In the genomic region with DNA sequence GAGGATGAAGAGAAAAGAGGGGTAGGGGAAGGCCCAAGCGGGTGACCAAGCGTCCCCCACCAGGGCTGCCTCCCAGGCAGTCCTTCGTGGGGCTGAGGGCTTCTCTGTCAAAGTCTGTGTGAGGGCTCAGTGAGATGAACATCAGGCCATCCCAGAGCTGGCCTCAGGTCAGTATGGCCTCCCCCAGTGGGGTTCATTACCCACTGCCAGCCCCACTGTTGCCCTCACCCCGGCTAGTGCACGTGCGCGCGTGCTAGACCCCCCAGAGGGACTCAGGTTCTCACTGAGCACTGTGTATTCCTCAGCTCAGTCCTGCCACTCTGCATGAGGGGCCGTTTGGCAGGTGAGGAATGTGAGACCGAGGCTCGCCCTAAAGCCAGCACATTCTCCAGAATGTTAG, we compare ENCODE assay signal across 22 cellular contexts. TPM values are rescaled to one million over a fixed set of nuclear protein-coding genes. Genes with fewer than 3 reads are reported as not detected.
DNase-seq lines count a peak whose midpoint lies in the region; ATAC-seq and TF ChIP-seq lines count a peak whose summit lies in the region.
"Had no signal": no experiment of that assay in that cellular context is flagged by ENCODE, and none has a peak within 500 bp of the region (broad histone marks: within the 10 kb centered on the region; RNA-seq: fewer than 3 reads in every experiment).

No MANE protein-coding gene starts in this region.

- H3K9ac ChIP-seq in H9 (ENCODE audit: extremely low read depth, insufficient read length, low read length): no peak overlapping the region

- TF ChIP-seq CTCF in H9 (conservative IDR thresholded peaks at IDR 0.05) (no peak), Panc1 (IDR thresholded peaks at IDR 0.05) (no peak), type B pancreatic cell (conservative IDR thresholded peaks at IDR 0.05) (no peak)

- H2BK15ac ChIP-seq in H9 (ENCODE audit: low read depth, low read length): no peak overlapping the region

- H3K27me3 ChIP-seq in H9 (ENCODE audit: insufficient read depth, low read length) (no peaks in the 10 kb centered on the region; the same call in 1 of the 2 replicates), Panc1 (ENCODE audit: control insufficient read depth, insufficient read depth, low read length) (no peaks in the 10 kb centered on the region)
- H3K27me3 ChIP-seq: SJSA1 had no signal

- H2BK120ac ChIP-seq in H9 (ENCODE audit: low read depth, low read length, poor library complexity, severe bottlenecking): no peak overlapping the region

- H2AFZ ChIP-seq in H9 (ENCODE audit: low read length): no peak overlapping the region

- H4K91ac ChIP-seq in H9 (ENCODE audit: insufficient read length, low read depth, low read length): no peak overlapping the region

- no peak overlapping the region for H3K4me3 ChIP-seq in Panc1 (ENCODE audit: low read depth in 2 of 2, low read length in 2 of 2)
- H3K4me3 ChIP-seq: HAP-1, SJSA1 had no signal

- H3K79me2 ChIP-seq in H9 (ENCODE audit: insufficient read depth, low read length): no peaks in the 10 kb centered on the region

- no peak overlapping the region for H3T11ph ChIP-seq in H9 (ENCODE audit: low read length)

- H3K9me3 ChIP-seq in H9 (ENCODE audit: control insufficient read depth, low read depth, low read length): no peaks in the 10 kb centered on the region
- no peaks in the 10 kb centered on the region for H3K9me3 ChIP-seq in Panc1 (ENCODE audit: control insufficient read depth, insufficient read depth, low read depth, low read length)
- H3K9me3 ChIP-seq: HAP-1, SJSA1 had no signal

- peaks cover 9% of the 10 kb centered on the region for H3K23me2 ChIP-seq in H9 (ENCODE audit: insufficient read length, low read depth, low read length, poor library complexity, severe bottlenecking)

- H3K4me3 Mint-ChIP-seq in H9 (no peak overlapping the region), type B pancreatic cell (no peak overlapping the region), T-cell (no peak overlapping the region)
- H3K4me3 Mint-ChIP-seq: CD4-positive, CD25-positive, alpha-beta regulatory T cell had no signal

- DNase-seq in H9 (peak; percentile 20), Panc1 (ENCODE audit: low read depth, low spot score) (no peak), mesenteric fat pad (ENCODE audit: low spot score) (peak; percentile 76), type B pancreatic cell (ENCODE audit: extremely low spot score, unreplicated experiment) (no peak), SW 1271 (lab: John Stamatoyannopoulos, UW) (no peak), iPS-NIHi7 (ENCODE audit: extremely low spot score) (no peak), T-cell (no peak)
- DNase-seq: CD4-positive, CD25-positive, alpha-beta regulatory T cell; COR-L47; DMS 273 treated with DMSO at 0.1 percent for 48 hours; DMS79 treated with DMSO at 0.1 percent for 48 hours; KBM-7; MM.1S; NCI-H1048; NCI-H1417 treated with DMSO at 0.1 percent for 48 hours; NCI-H187; NCI-H2107; NCI-H446 treated with DMSO at 0.1 percent for 48 hours; NCI-H526 treated with DMSO at 0.1 percent for 48 hours had no signal

- no peak overlapping the region for H2BK5ac ChIP-seq in H9 (ENCODE audit: insufficient read length, low read length)

- intact Hi-C loops in Panc1 (cut with micrococcal nuclease; ENCODE audit: unreplicated experiment): no loop called here

- H3K14ac ChIP-seq in H9 (ENCODE audit: insufficient read depth, low read length): no peak overlapping the region

- no peak overlapping the region for H2BK12ac ChIP-seq in H9 (ENCODE audit: insufficient read length, low read depth, low read length)

- CTCF ChIA-PET in Panc1 (lab: Charles Lee): no interaction called here
- CTCF ChIA-PET in T-cell (lab: Charles Lee): no interaction called here

- no peak overlapping the region for H3K18ac ChIP-seq in H9 (ENCODE audit: insufficient read length, low read depth, low read length)

- H3K9me3 Mint-ChIP-seq in H9 (no peaks in the 10 kb centered on the region), type B pancreatic cell (no peaks in the 10 kb centered on the region), T-cell (no peaks in the 10 kb centered on the region)
- H3K9me3 Mint-ChIP-seq: CD4-positive, CD25-positive, alpha-beta regulatory T cell had no signal

- in situ Hi-C loops in Panc1 (cut with HindIII; ENCODE audit: low pct_unique_long_range_greater_than_20kb, low sequenced_read_pairs): no loop called here

- no peak overlapping the region for H3K4me2 ChIP-seq in H9 (ENCODE audit: insufficient read depth, insufficient read length, low read length)

- no peak overlapping the region for H3K27ac Mint-ChIP-seq in H9
- H3K27ac Mint-ChIP-seq in type B pancreatic cell: peak overlapping the region; percentile 11
- no peak overlapping the region for H3K27ac Mint-ChIP-seq in T-cell
- H3K27ac Mint-ChIP-seq: CD4-positive, CD25-positive, alpha-beta regulatory T cell had no signal

- POLR2A ChIA-PET in Panc1 (lab: Charles Lee) (interaction anchor here (0.6 kb wide), 1 partner anchor 29 kb away, joined by 5 read pairs; no protein-coding TSS in a partner anchor), T-cell (lab: Charles Lee) (no interaction called here)

- no peak overlapping the region for H2AK5ac ChIP-seq in H9 (ENCODE audit: insufficient read length, low read length)

- no peak overlapping the region for H3K4ac ChIP-seq in H9 (ENCODE audit: low read depth, low read length)

- H3K27me3 Mint-ChIP-seq in H9 (ENCODE audit: low read depth) (peaks cover 29% of the 10 kb centered on the region), type B pancreatic cell (peaks cover 8% of the 10 kb centered on the region), T-cell (peaks cover 9 to 17% of the 10 kb centered on the region in 2 donors)

- no CpG with 5 or more reads among the region's 11 CpGs for WGBS in H9 (ENCODE audit: extremely low coverage, insufficient read length, low lambda C conversion rate)

- H3K36me3 Mint-ChIP-seq in H9 (ENCODE audit: insufficient read depth in 1 of 3, low read depth in 3 of 3) (no peaks in the 10 kb centered on the region), type B pancreatic cell (no peaks in the 10 kb centered on the region), T-cell (no peaks in the 10 kb centered on the region)
- H3K36me3 Mint-ChIP-seq: CD4-positive, CD25-positive, alpha-beta regulatory T cell had no signal

- no peak overlapping the region for H4K5ac ChIP-seq in H9 (ENCODE audit: insufficient read length, low read depth, low read length)

- TSS peak; percentile 76 for BruUV-seq in Panc1 (replicated peaks; lab: Mats Ljungman, UMichigan)

- H3K79me1 ChIP-seq in H9 (ENCODE audit: insufficient read depth, low read depth, low read length, poor library complexity, severe bottlenecking): no peaks in the 10 kb centered on the region

- H3K56ac ChIP-seq in H9 (ENCODE audit: insufficient read length, low read depth, low read length): no peak overlapping the region

- H3K4me1 ChIP-seq in H9 (ENCODE audit: insufficient read depth, low read length): no peaks in the 10 kb centered on the region
- no peaks in the 10 kb centered on the region for H3K4me1 ChIP-seq in Panc1 (ENCODE audit: control insufficient read depth, insufficient read depth, low read length)

- no peak for ATAC-seq in Panc1
- no peak for ATAC-seq in T-cell (replicated peaks in 1 of 4)

- no peak overlapping the region for H2BK20ac ChIP-seq in H9 (ENCODE audit: low read depth, low read length, poor library complexity, severe bottlenecking)

- H3K27ac ChIP-seq in H9 (ENCODE audit: insufficient read length, low read depth, low read length): no peak overlapping the region
- H3K27ac ChIP-seq in Panc1 (ENCODE audit: low read length): no peak overlapping the region
- H3K27ac ChIP-seq: SJSA1 had no signal

- no peak overlapping the region for H3K23ac ChIP-seq in H9 (ENCODE audit: insufficient read length, low read depth, low read length)

- peaks cover 3% of the 10 kb centered on the region for H4K20me1 ChIP-seq in H9 (ENCODE audit: control insufficient read depth, insufficient read depth, insufficient read length)

- H4K8ac ChIP-seq in H9 (replicated peaks; ENCODE audit: insufficient read length, low read depth, low read length): no peak overlapping the region

- no peaks in the 10 kb centered on the region for H3K36me3 ChIP-seq in Panc1 (ENCODE audit: control insufficient read depth, insufficient read depth, low read length)
- H3K36me3 ChIP-seq: HAP-1, SJSA1 had no signal

- H3K4me1 Mint-ChIP-seq in H9 (peaks cover 10 to 25% of the 10 kb centered on the region in 2 experiments), type B pancreatic cell (ENCODE audit: unreplicated experiment) (peaks cover 5% of the 10 kb centered on the region), T-cell (peaks cover 4 to 14% (median 10%) of the 10 kb centered on the region in 3 donors)

RNA-seq across cellular contexts. Expression of a gene that starts 3.3 kb away (rescaled TPM):
- total RNA-seq in H9 (2021) (7.2 and 7.3 TPM in 2 replicates), Panc1 (2021; ENCODE audit: unreplicated experiment) (11.6 TPM), mesenteric fat pad (19.0 TPM), type B pancreatic cell (ENCODE audit: low replicate concordance) (10.6 and 24.2 TPM in 2 replicates), T-cell (under 1 TPM in 3 of 5 donors, not detected in 2; 0.20 to 0.29 (median 0.25) TPM)
- 12.0 TPM for polyA plus RNA-seq in Panc1 (2012; ENCODE audit: insufficient read length)
- total RNA-seq: CD4-positive, CD25-positive, alpha-beta regulatory T cell had no signal

RNA-seq across cellular contexts. Expression of a gene that starts 16.2 kb away (rescaled TPM):
- total RNA-seq in H9 (2021): 0.88 and 0.92 TPM in 2 replicates
- total RNA-seq in Panc1 (2021; ENCODE audit: unreplicated experiment): 0.18 TPM
- polyA plus RNA-seq in Panc1 (2012; ENCODE audit: insufficient read length): 0.81 TPM
- not detected for total RNA-seq in mesenteric fat pad
- total RNA-seq in type B pancreatic cell (ENCODE audit: low replicate concordance): 1.3 and 2.0 TPM in 2 replicates
- not detected for total RNA-seq in T-cell
- total RNA-seq: CD4-positive, CD25-positive, alpha-beta regulatory T cell; SJSA1 had no signal
- polyA plus RNA-seq: BJ; CD4-positive, CD25-positive, alpha-beta regulatory T cell had no signal

RNA-seq across cellular contexts. Expression of a gene that starts 34.9 kb away (rescaled TPM):
- total RNA-seq in H9 (2021): 529 and 538 TPM in 2 replicates
- total RNA-seq in Panc1 (2021; ENCODE audit: unreplicated experiment): 277 TPM
- polyA plus RNA-seq in Panc1 (2012; ENCODE audit: insufficient read length): 117 TPM
- total RNA-seq in mesenteric fat pad: 280 TPM
- total RNA-seq in type B pancreatic cell (ENCODE audit: low replicate concordance): 377 and 531 TPM in 2 replicates
- total RNA-seq in T-cell: 100 to 1,000 TPM; 589 to 907 (median 850) TPM

Comparison
In these comparisons a context has a peak if more than half of its experiments do, and no peak if none do; other contexts are left out.
1. DNase-seq: peak in H9 (single experiment) and mesenteric fat pad (single experiment); none in Panc1 (single experiment), type B pancreatic cell (single experiment), SW 1271 (0 of 2), iPS-NIHi7 (single experiment) and T-cell (0 of 34).